In genomic region chr2:192013211-192013610, GRCh38 we compare ENCODE assay signal across 26 cellular contexts.
DNase-seq lines count a peak whose midpoint lies in the region; ATAC-seq, FAIRE-seq and TF ChIP-seq lines count a peak whose summit lies in the region.
"Had no signal": no experiment of that assay in that cellular context is flagged by ENCODE, and none has a peak within 500 bp of the region (broad histone marks: within the 10 kb centered on the region; RNA-seq: fewer than 3 reads in every experiment).

No MANE protein-coding gene starts in this region.

- no peak overlapping the region for H2AK5ac ChIP-seq in trophoblast cell (ENCODE audit: low read length)

- H3K27me3 ChIP-seq in trophoblast cell (ENCODE audit: insufficient read depth, low read length) (no peaks in the 10 kb centered on the region), prostate gland (replicated peaks; ENCODE audit: insufficient read depth) (no peaks in the 10 kb centered on the region)
- H3K27me3 ChIP-seq: BE2C, BLaER1 had no signal

- peak; percentile 26 for FAIRE-seq in HTR-8/SVneo (lab: Jason Lieb, UNC)
- FAIRE-seq: GM12878, GM12892, GM18507 had no signal

- H4K8ac ChIP-seq in trophoblast cell (ENCODE audit: low read depth, low read length): no peak overlapping the region

- no peaks in the 10 kb centered on the region for H3K36me3 Mint-ChIP-seq in WTC11
- H3K36me3 Mint-ChIP-seq: CD14-positive monocyte; CD4-positive, alpha-beta memory T cell; CD4-positive, CD25-positive, alpha-beta regulatory T cell; CD8-positive, alpha-beta memory T cell had no signal

- H3K14ac ChIP-seq in trophoblast cell (ENCODE audit: low read length): no peak overlapping the region

- no peak overlapping the region for H3K4me3 Mint-ChIP-seq in WTC11
- H3K4me3 Mint-ChIP-seq: CD14-positive monocyte; CD4-positive, alpha-beta memory T cell; CD4-positive, CD25-positive, alpha-beta regulatory T cell; CD8-positive, alpha-beta memory T cell had no signal

- H3K18ac ChIP-seq in trophoblast cell (ENCODE audit: low read length): no peak overlapping the region

- H4K91ac ChIP-seq in trophoblast cell (ENCODE audit: low read depth, low read length): no peak overlapping the region

- ATAC-seq in WTC11 (no peak), HG02759 (IDR thresholded peaks at IDR 0.05; ENCODE audit: unreplicated experiment) (no peak)
- ATAC-seq: GM12878 had no signal

- no peak overlapping the region for H2BK12ac ChIP-seq in trophoblast cell (ENCODE audit: low read length)

- DNase-seq in HTR-8/SVneo (ENCODE audit: insufficient read length, low spot score): no peak
- no peak for DNase-seq in WTC11 (ENCODE audit: low spot score)
- DNase-seq in trophoblast cell: peak; percentile 56 to 80
- no peak for DNase-seq in superior temporal gyrus (ENCODE audit: extremely low spot score)
- no peak for DNase-seq in prostate gland (ENCODE audit: low spot score)
- DNase-seq: 8988T; ACHN; BE2C; C1 segment of cervical spinal cord; CD4-positive, alpha-beta memory T cell; CD4-positive, CD25-positive, alpha-beta regulatory T cell; CD8-positive, alpha-beta memory T cell; COR-L47; DMS 273 treated with DMSO at 0.1 percent for 48 hours; DMS153; DMS53; DMS79; DND-41; EL; GDM1 had no signal

- TF ChIP-seq POLR2A in prostate gland (IDR thresholded peaks at IDR 0.05): no peak

- H3K36me3 ChIP-seq in trophoblast cell (ENCODE audit: control insufficient read depth in 1 of 2, insufficient read depth in 2 of 2, low read length in 2 of 2) (no peaks in the 10 kb centered on the region), prostate gland (no peaks in the 10 kb centered on the region)
- H3K36me3 ChIP-seq: BE2C, BLaER1 had no signal

- WGBS in trophoblast cell (ENCODE audit: extremely low coverage, insufficient coverage, insufficient read length): no CpG with 5 or more reads among the region's 6 CpGs
- 97% methylated on average over 6 of the region's 6 CpGs for WGBS in prostate gland

- no peaks in the 10 kb centered on the region for H3K9me3 ChIP-seq in trophoblast cell (ENCODE audit: insufficient read depth, low read depth, low read length)
- H3K9me3 ChIP-seq in prostate gland: no peaks in the 10 kb centered on the region
- H3K9me3 ChIP-seq: BE2C, BLaER1 had no signal

- no peak overlapping the region for H3K23ac ChIP-seq in trophoblast cell (ENCODE audit: low read length)

- no peak overlapping the region for H2AFZ ChIP-seq in trophoblast cell (ENCODE audit: insufficient read depth, low read length, poor library complexity)

- H3K27ac ChIP-seq in trophoblast cell (ENCODE audit: low read depth, low read length): no peak overlapping the region
- H3K27ac ChIP-seq in prostate gland: no peak overlapping the region
- H3K27ac ChIP-seq: BLaER1 had no signal

- no peak overlapping the region for H2BK5ac ChIP-seq in trophoblast cell (ENCODE audit: low read depth, low read length, poor library complexity)

- no peak overlapping the region for H3K9ac ChIP-seq in trophoblast cell (ENCODE audit: low read length)
- H3K9ac ChIP-seq: BLaER1 had no signal

- H2BK120ac ChIP-seq in trophoblast cell (ENCODE audit: insufficient read depth, low read length, poor library complexity): no peak overlapping the region

- H3K79me1 ChIP-seq in trophoblast cell (ENCODE audit: low read length): no peaks in the 10 kb centered on the region

- intact Hi-C loops in prostate gland (cut with DNase I): no loop called here

- H3K4ac ChIP-seq in trophoblast cell (ENCODE audit: low read depth, low read length): no peak overlapping the region

- no peak overlapping the region for H3K4me3 ChIP-seq in trophoblast cell (ENCODE audit: low read depth, low read length)
- H3K4me3 ChIP-seq in prostate gland: no peak overlapping the region
- H3K4me3 ChIP-seq: BLaER1, GM12878 had no signal

- no peaks in the 10 kb centered on the region for H3K79me2 ChIP-seq in trophoblast cell (ENCODE audit: control insufficient read depth, insufficient read depth, low read length, poor library complexity)

- H3K4me2 ChIP-seq in trophoblast cell (ENCODE audit: low read length): no peak overlapping the region
- H3K4me2 ChIP-seq: BLaER1 had no signal

- POLR2A ChIA-PET in WTC11 (lab: Charles Lee): no interaction called here

- peaks cover 44% of the 10 kb centered on the region for H3K4me1 Mint-ChIP-seq in WTC11
- H3K4me1 Mint-ChIP-seq: CD4-positive, alpha-beta memory T cell; CD4-positive, CD25-positive, alpha-beta regulatory T cell; CD8-positive, alpha-beta memory T cell had no signal

- H3K4me1 ChIP-seq in trophoblast cell (ENCODE audit: control insufficient read depth in 1 of 2, insufficient read depth in 2 of 2, low read length in 2 of 2) (no peaks in the 10 kb centered on the region), prostate gland (replicated peaks) (no peaks in the 10 kb centered on the region)
- H3K4me1 ChIP-seq: BE2C, BLaER1 had no signal

- no peak overlapping the region for H4K12ac ChIP-seq in trophoblast cell (ENCODE audit: low read depth, low read length)

- H3K9me3 Mint-ChIP-seq in WTC11: no peaks in the 10 kb centered on the region
- H3K9me3 Mint-ChIP-seq: CD4-positive, CD25-positive, alpha-beta regulatory T cell; CD8-positive, alpha-beta memory T cell had no signal

- CTCF ChIA-PET in WTC11 (lab: Charles Lee): no interaction called here

- no peaks in the 10 kb centered on the region for H3K27me3 Mint-ChIP-seq in WTC11 (ENCODE audit: low read depth)

- TF ChIP-seq CTCF in WTC11 (IDR thresholded peaks at IDR 0.05) (no peak), prostate gland (IDR thresholded peaks at IDR 0.05) (no peak)

- H3K27ac Mint-ChIP-seq in WTC11: peak overlapping the region; percentile 10; the same call in 1 of the 2 replicates
- H3K27ac Mint-ChIP-seq: CD4-positive, alpha-beta memory T cell; CD8-positive, alpha-beta memory T cell had no signal

TF ChIP-seq in WTC11, 78 proteins besides CTCF, POLR2A, EP300 and RAD21 (continues in another document):
- TF ChIP-seq ZNF416 (CRISPR knock-in tag; IDR thresholded peaks at IDR 0.05) (no peak), FOXJ3 (CRISPR knock-in tag; IDR thresholded peaks at IDR 0.05; ENCODE audit: borderline replicate concordance) (no peak), ERG (CRISPR knock-in tag; IDR thresholded peaks at IDR 0.05) (no peak), AR (CRISPR knock-in tag; IDR thresholded peaks at IDR 0.05) (no peak), GTF2I (CRISPR knock-in tag; conservative IDR thresholded peaks at IDR 0.05) (no peak), ZNF219 (CRISPR knock-in tag; IDR thresholded peaks at IDR 0.05; ENCODE audit: borderline replicate concordance) (no peak), SMAD3 (CRISPR knock-in tag; IDR thresholded peaks at IDR 0.05; ENCODE audit: borderline replicate concordance) (no peak), PRRX2 (CRISPR knock-in tag; IDR thresholded peaks at IDR 0.05) (no peak)

Comparison
In these comparisons a context has a peak if more than half of its experiments do, and no peak if none do; other contexts are left out.
1. DNase-seq: peak in trophoblast cell (2 of 2); none in HTR-8/SVneo (single experiment), WTC11 (single experiment), superior temporal gyrus (single experiment) and prostate gland (single experiment).